13 cellular contexts compared by ENCODE assay signal in the genomic region with DNA sequence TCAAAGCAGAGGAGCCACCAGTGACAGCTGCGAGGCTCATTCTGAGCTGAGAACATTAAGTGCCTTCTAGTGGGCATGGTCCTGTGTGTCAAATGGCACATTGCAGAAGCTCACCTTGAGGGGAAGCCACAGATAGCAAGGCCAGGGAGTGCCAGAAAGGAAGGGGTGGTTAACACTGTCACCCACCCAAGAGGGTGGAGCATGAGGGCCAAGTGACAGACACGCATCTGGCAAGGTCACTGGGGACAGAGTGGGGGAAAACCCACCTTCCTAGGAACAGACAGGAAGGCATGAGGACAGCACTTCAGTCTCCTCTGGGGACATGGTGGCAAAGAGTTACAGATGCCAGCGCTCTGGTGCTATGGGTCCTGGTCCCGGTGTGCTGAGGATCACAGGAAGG. TPM values are rescaled to one million over a fixed set of nuclear protein-coding genes. Genes with fewer than 3 reads are reported as not detected.
DNase-seq lines count a peak whose midpoint lies in the region; ATAC-seq lines count a peak whose summit lies in the region.
"Had no signal": no experiment of that assay in that cellular context is flagged by ENCODE, and none has a peak within 500 bp of the region (broad histone marks: within the 10 kb centered on the region; RNA-seq: fewer than 3 reads in every experiment).

No MANE protein-coding gene starts in this region.

- H3K27me3 Mint-ChIP-seq in activated T-cell treated with anti-CD3 and anti-CD28 coated beads, Interleukin-2, amount 50 U/mL, for 24 hours, result no peaks in the 10 kb centered on the region
- no peaks in the 10 kb centered on the region for H3K27me3 Mint-ChIP-seq in T-helper 17 cell

- no peak overlapping the region for H3K4me3 Mint-ChIP-seq in activated T-cell treated with anti-CD3 and anti-CD28 coated beads, Interleukin-2, amount 50 U/mL, for 24 hours
- no peak overlapping the region for H3K4me3 Mint-ChIP-seq in T-helper 17 cell
- H3K4me3 Mint-ChIP-seq in stimulated activated effector memory CD8-positive, alpha-beta T cell treated with anti-CD3 and anti-CD28 coated beads, Interleukin-12 subunit alpha, Interleukin-12 subunit beta, amount 100 ng/mL, for 72 hours, result peak overlapping the region; percentile 53

- ATAC-seq in GM21619 (IDR thresholded peaks at IDR 0.05; ENCODE audit: unreplicated experiment) (peak; percentile 55), T-helper 17 cell (peak; percentile 57)
- ATAC-seq in stimulated activated effector memory CD8-positive, alpha-beta T cell treated with anti-CD3 and anti-CD28 coated beads, Interleukin-12 subunit alpha, Interleukin-12 subunit beta, amount 100 ng/mL, for 72 hours, result peak; percentile 95

- peaks cover 16% of the 10 kb centered on the region for H3K4me1 Mint-ChIP-seq in activated T-cell treated with anti-CD3 and anti-CD28 coated beads, Interleukin-2, amount 50 U/mL, for 24 hours (ENCODE audit: low read depth)
- peaks cover 6% of the 10 kb centered on the region for H3K4me1 Mint-ChIP-seq in T-helper 17 cell
- peaks cover 54% of the 10 kb centered on the region for H3K4me1 Mint-ChIP-seq in stimulated activated effector memory CD8-positive, alpha-beta T cell treated with anti-CD3 and anti-CD28 coated beads, Interleukin-12 subunit alpha, Interleukin-12 subunit beta, amount 100 ng/mL, for 72 hours

- DNase-seq in activated T-cell treated with anti-CD3 and anti-CD28 coated beads, Interleukin-2, amount 50 U/mL, for 24 hours, result no peak
- DNase-seq in activated T-cell treated with anti-CD3 and anti-CD28 coated beads for 4 hours (no peak), T-helper 17 cell (no peak), HUDEP-2 (lab: John Stamatoyannopoulos, UW; ENCODE audit: unreplicated experiment in 76 of 76) (no peak), HCEC 1CT (no peak)
- DNase-seq in stimulated activated effector memory CD8-positive, alpha-beta T cell treated with anti-CD3 and anti-CD28 coated beads, Interleukin-12 subunit alpha, Interleukin-12 subunit beta, amount 100 ng/mL, for 72 hours (ENCODE audit: low spot score in 2 of 2), result peak in 1 of 2 donors; percentile 69
- DNase-seq in effector CD4-positive, alpha-beta T cell, result no peak
- DNase-seq: cerebellar nuclear complex, KBM-7, lower lobe of right lung, psoas muscle had no signal

- no peaks in the 10 kb centered on the region for H3K9me3 ChIP-seq in T-helper 17 cell (ENCODE audit: control insufficient read depth, low read length, poor library complexity, severe bottlenecking)
- H3K9me3 ChIP-seq: lower lobe of right lung, psoas muscle, vagina had no signal

- peak overlapping the region; percentile 60 for H3K27ac Mint-ChIP-seq in activated T-cell treated with anti-CD3 and anti-CD28 coated beads, Interleukin-2, amount 50 U/mL, for 24 hours
- H3K27ac Mint-ChIP-seq in T-helper 17 cell, result no peak overlapping the region
- H3K27ac Mint-ChIP-seq in stimulated activated effector memory CD8-positive, alpha-beta T cell treated with anti-CD3 and anti-CD28 coated beads, Interleukin-12 subunit alpha, Interleukin-12 subunit beta, amount 100 ng/mL, for 72 hours, result peak overlapping the region; percentile 94

- no peaks in the 10 kb centered on the region for H3K9me3 Mint-ChIP-seq in activated T-cell treated with anti-CD3 and anti-CD28 coated beads, Interleukin-2, amount 50 U/mL, for 24 hours
- H3K9me3 Mint-ChIP-seq in stimulated activated effector memory CD8-positive, alpha-beta T cell treated with anti-CD3 and anti-CD28 coated beads, Interleukin-12 subunit alpha, Interleukin-12 subunit beta, amount 100 ng/mL, for 72 hours, result no peaks in the 10 kb centered on the region

- peaks cover 86% of the 10 kb centered on the region for H3K36me3 Mint-ChIP-seq in activated T-cell treated with anti-CD3 and anti-CD28 coated beads, Interleukin-2, amount 50 U/mL, for 24 hours (ENCODE audit: low read depth)
- H3K36me3 Mint-ChIP-seq in T-helper 17 cell (ENCODE audit: low read depth), result peaks cover 6% of the 10 kb centered on the region
- H3K36me3 Mint-ChIP-seq in stimulated activated effector memory CD8-positive, alpha-beta T cell treated with anti-CD3 and anti-CD28 coated beads, Interleukin-12 subunit alpha, Interleukin-12 subunit beta, amount 100 ng/mL, for 72 hours, result peaks cover 74% of the 10 kb centered on the region

RNA-seq across cellular contexts. Expression of a gene that starts 22.1 kb away (rescaled TPM):
- 10 to 100 TPM; 19.2 to 21.0 TPM for total RNA-seq in T-helper 17 cell

RNA-seq across cellular contexts. Expression of a gene that starts 52.8 kb away (rescaled TPM):
- not detected for total RNA-seq in T-helper 17 cell
